17 cellular contexts compared by ENCODE assay signal in the genomic region with DNA sequence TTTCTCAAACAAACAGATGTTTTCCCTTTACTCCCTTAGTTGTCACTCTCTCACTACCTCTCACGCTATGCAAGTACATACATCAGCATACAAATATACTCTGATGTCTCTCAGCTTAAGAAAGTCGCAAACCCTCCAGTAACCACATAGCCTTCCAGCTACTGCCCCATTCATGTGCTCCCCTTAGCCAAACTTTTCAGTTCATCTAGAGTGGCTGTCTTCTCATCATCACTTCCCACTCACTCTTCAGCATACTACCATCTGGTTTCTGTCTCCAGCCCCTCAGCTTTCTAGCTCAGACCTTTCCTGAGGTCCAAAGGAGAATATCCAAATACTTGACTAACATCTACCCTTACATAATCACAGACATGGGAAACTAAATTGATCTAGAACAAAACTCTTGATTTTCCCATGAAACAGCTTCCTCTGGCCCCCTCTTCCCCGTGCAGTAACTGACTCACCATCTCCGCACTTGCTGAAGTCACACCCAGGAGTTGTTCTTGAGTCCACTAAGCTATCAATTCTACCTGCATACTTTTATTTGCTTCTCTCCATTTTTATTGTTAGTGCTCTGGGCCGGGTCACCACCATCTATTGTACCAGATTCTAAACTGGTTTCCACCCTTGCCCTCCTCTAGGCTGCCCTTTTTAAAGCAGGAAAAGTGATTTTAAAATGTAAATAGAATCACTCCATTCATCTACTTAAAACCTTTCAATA.
"Had no signal": no experiment of that assay in that cellular context is flagged by ENCODE, and none has a peak within 500 bp of the region (broad histone marks: within the 10 kb centered on the region; RNA-seq: fewer than 3 reads in every experiment).

No MANE protein-coding gene starts in this region.

- H3K27me3 Mint-ChIP-seq: activated naive CD8-positive, alpha-beta T cell; central memory CD8-positive, alpha-beta T cell; naive thymus-derived CD8-positive, alpha-beta T cell; stimulated activated memory B cell treated with anti-CD40 and anti-IgM and Interleukin-4, amounts not matched to agents 10 μg/mL and 1 μg/mL and 100 μg/mL, for 72 hours had no signal

- ATAC-seq: body of pancreas; esophagus mucosa; gastrocnemius medialis; stimulated activated memory B cell treated with anti-CD40 and anti-IgM and Interleukin-4, amounts not matched to agents 10 μg/mL and 1 μg/mL and 100 μg/mL, for 72 hours; upper lobe of right lung had no signal

- H3K27me3 ChIP-seq: body of pancreas, colonic mucosa, gastrocnemius medialis, neutrophil, sigmoid colon, upper lobe of right lung had no signal

- H3K36me3 Mint-ChIP-seq: activated naive CD8-positive, alpha-beta T cell; naive thymus-derived CD8-positive, alpha-beta T cell had no signal

- H3K27ac ChIP-seq: body of pancreas, colonic mucosa, gastrocnemius medialis, neutrophil, parathyroid adenoma, sigmoid colon, upper lobe of right lung had no signal

- H3K9me3 ChIP-seq: body of pancreas, colonic mucosa, gastrocnemius medialis, neutrophil, sigmoid colon, upper lobe of right lung had no signal

- H3K27ac Mint-ChIP-seq: activated naive CD8-positive, alpha-beta T cell; naive thymus-derived CD8-positive, alpha-beta T cell; stimulated activated memory B cell treated with anti-CD40 and anti-IgM and Interleukin-4, amounts not matched to agents 10 μg/mL and 1 μg/mL and 100 μg/mL, for 72 hours had no signal

- H3K4me1 ChIP-seq: body of pancreas, colonic mucosa, gastrocnemius medialis, parathyroid adenoma, sigmoid colon had no signal

- H3K9me3 Mint-ChIP-seq: naive thymus-derived CD8-positive, alpha-beta T cell had no signal

- DNase-seq: activated effector memory CD4-positive, alpha-beta T cell treated with Interleukin-2 at 50 U/mL for 16 hours; body of pancreas; colonic mucosa; gastrocnemius medialis; head of caudate nucleus; mesenchymal stem cell; naive thymus-derived CD8-positive, alpha-beta T cell; sigmoid colon; stimulated activated CD4-positive, alpha-beta T cell treated with anti-CD3 and anti-CD28 coated beads, Interleukin-4, amount 100 ng/mL, for 4 hours; T-helper 9 cell; upper lobe of right lung had no signal

- H3K4me3 Mint-ChIP-seq: activated naive CD8-positive, alpha-beta T cell; central memory CD8-positive, alpha-beta T cell; stimulated activated memory B cell treated with anti-CD40 and anti-IgM and Interleukin-4, amounts not matched to agents 10 μg/mL and 1 μg/mL and 100 μg/mL, for 72 hours had no signal

- H3K4me3 ChIP-seq: body of pancreas, colonic mucosa, gastrocnemius medialis, sigmoid colon, upper lobe of right lung had no signal

- H3K36me3 ChIP-seq: colonic mucosa, gastrocnemius medialis, neutrophil, sigmoid colon, upper lobe of right lung had no signal
